In genomic region chr1:29639741-29640427, GRCh38 we compare ENCODE assay signal across 12 cellular contexts.
DNase-seq lines count a peak whose midpoint lies in the region; FAIRE-seq and TF ChIP-seq lines count a peak whose summit lies in the region.
"Had no signal": no experiment of that assay in that cellular context is flagged by ENCODE, and none has a peak within 500 bp of the region (broad histone marks: within the 10 kb centered on the region; RNA-seq: fewer than 3 reads in every experiment).

No MANE protein-coding gene starts in this region.

- H3K27ac ChIP-seq in smooth muscle cell (ENCODE audit: low read depth), result no peak overlapping the region
- H3K27ac ChIP-seq: A549, tibial artery had no signal

- H3K27me3 ChIP-seq in smooth muscle cell (ENCODE audit: low read depth), result no peaks in the 10 kb centered on the region

- H3K9me3 ChIP-seq in smooth muscle cell (replicated peaks; ENCODE audit: low read depth), result no peaks in the 10 kb centered on the region
- H3K9me3 ChIP-seq: A549, tibial artery had no signal

- H3K79me2 ChIP-seq in smooth muscle cell (ENCODE audit: low read depth), result no peaks in the 10 kb centered on the region

- 79% methylated on average over 15 of the region's 15 CpGs for WGBS in smooth muscle cell (ENCODE audit: low lambda C conversion rate)

- H3F3A ChIP-seq in smooth muscle cell (ENCODE audit: low read depth), result no peaks in the 10 kb centered on the region

- H3K9ac ChIP-seq in smooth muscle cell (ENCODE audit: low read depth), result no peak overlapping the region

- peak overlapping the region; percentile 50 for H3K4me2 ChIP-seq in smooth muscle cell
- H3K4me2 ChIP-seq: A549 had no signal

- H3K4me1 ChIP-seq in smooth muscle cell (ENCODE audit: low read depth), result peaks cover 6% of the 10 kb centered on the region
- H3K4me1 ChIP-seq: A549, tibial artery had no signal

- TF ChIP-seq CTCF in smooth muscle cell (IDR thresholded peaks at IDR 0.05; ENCODE audit: borderline replicate concordance, insufficient read depth, poor library complexity, severe bottlenecking), result no peak
- no peak for TF ChIP-seq CTCF in GM13976 (IDR thresholded peaks at IDR 0.05; ENCODE audit: borderline replicate concordance, control extremely low read depth, extremely low read depth, insufficient read depth, missing control alignments)

- DNase-seq in NCI-H2107 (lab: John Stamatoyannopoulos, UW), result peak; percentile 35
- DNase-seq in NCI-H2107 treated with DMSO at 0.1 percent for 48 hours (lab: John Stamatoyannopoulos, UW; ENCODE audit: unreplicated experiment), result no peak
- DNase-seq in RCC 7860 (ENCODE audit: low spot score), result peak; percentile 88
- peak; percentile 11 for DNase-seq in fibroblast of peridontal ligament (ENCODE audit: extremely low read depth)
- no peak for DNase-seq in smooth muscle cell (lab: John Stamatoyannopoulos, UW; ENCODE audit: unreplicated experiment)
- DNase-seq in DMS114 treated with DMSO at 0.1 percent for 48 hours (lab: John Stamatoyannopoulos, UW; ENCODE audit: unreplicated experiment), result no peak
- no peak for DNase-seq in DMS 273 treated with DMSO at 0.1 percent for 48 hours (lab: John Stamatoyannopoulos, UW)
- no peak for DNase-seq in GM13976 (ENCODE audit: low spot score)
- DNase-seq: NCI-H524 treated with DMSO at 0.1 percent for 48 hours, nucleus accumbens had no signal

- peak; percentile 85 for FAIRE-seq in RCC 7860 (lab: Jason Lieb, UNC)
- FAIRE-seq: A549 had no signal

- H2AFZ ChIP-seq in smooth muscle cell (ENCODE audit: low read depth), result no peak overlapping the region

- no peaks in the 10 kb centered on the region for H3K36me3 ChIP-seq in smooth muscle cell (ENCODE audit: low read depth)
- H3K36me3 ChIP-seq: tibial artery had no signal

- no peaks in the 10 kb centered on the region for H4K20me1 ChIP-seq in smooth muscle cell (ENCODE audit: low read depth)

- in situ Hi-C loops in GM13976 (cut with MboI; ENCODE audit: low sequenced_read_pairs, unreplicated experiment), result no loop called here

- H3K4me3 ChIP-seq in smooth muscle cell, result no peak overlapping the region
- H3K4me3 ChIP-seq: A549, tibial artery had no signal

Comparison
In these comparisons a context has a peak if more than half of its experiments do, and no peak if none do; other contexts are left out.
1. DNase-seq: peak in NCI-H2107 (single experiment), RCC 7860 (single experiment) and fibroblast of peridontal ligament (single experiment); none in NCI-H2107 treated with DMSO at 0.1 percent for 48 hours (single experiment), smooth muscle cell (single experiment), DMS114 treated with DMSO at 0.1 percent for 48 hours (single experiment), DMS 273 treated with DMSO at 0.1 percent for 48 hours (single experiment) and GM13976 (single experiment).